Comparison of ENCODE assay signal across 8 cellular contexts in genomic region chr13:114068723-114069322, GRCh38.
DNase-seq lines count a peak whose midpoint lies in the region; ATAC-seq and TF ChIP-seq lines count a peak whose summit lies in the region.

No MANE protein-coding gene starts in this region.

- H3K27ac Mint-ChIP-seq in activated T-helper 2 cell treated with anti-CD3 and anti-CD28 coated beads, Interferon-gamma antibody, Interleukin-2, Interleukin-4, amounts not matched to agents 10 μg/mL and 5 μg/mL and 100 μg/mL, durations not matched to agents 14 hours and 24 hours and 36 hours = no peak overlapping the region

- no peak for TF ChIP-seq CTCF in fibroblast of mammary gland (conservative IDR thresholded peaks at IDR 0.05; ENCODE audit: control insufficient read depth, insufficient read depth, low read depth, low read length)

- H3K9me3 Mint-ChIP-seq in activated T-helper 2 cell treated with anti-CD3 and anti-CD28 coated beads, Interferon-gamma antibody, Interleukin-2, Interleukin-4, amounts not matched to agents 10 μg/mL and 5 μg/mL and 100 μg/mL, durations not matched to agents 14 hours and 24 hours and 36 hours = peaks cover 4% of the 10 kb centered on the region

- H3K4me1 Mint-ChIP-seq in activated T-helper 2 cell treated with anti-CD3 and anti-CD28 coated beads, Interferon-gamma antibody, Interleukin-2, Interleukin-4, amounts not matched to agents 10 μg/mL and 5 μg/mL and 100 μg/mL, durations not matched to agents 14 hours and 24 hours and 36 hours (ENCODE audit: low read depth) = peaks cover 42% of the 10 kb centered on the region

- no peak overlapping the region for H3K4me3 Mint-ChIP-seq in activated T-helper 2 cell treated with anti-CD3 and anti-CD28 coated beads, Interferon-gamma antibody, Interleukin-2, Interleukin-4, amounts not matched to agents 10 μg/mL and 5 μg/mL and 100 μg/mL, durations not matched to agents 14 hours and 24 hours and 36 hours (ENCODE audit: low read depth)

- H3K36me3 Mint-ChIP-seq in activated T-helper 2 cell treated with anti-CD3 and anti-CD28 coated beads, Interferon-gamma antibody, Interleukin-2, Interleukin-4, amounts not matched to agents 10 μg/mL and 5 μg/mL and 100 μg/mL, durations not matched to agents 14 hours and 24 hours and 36 hours (ENCODE audit: low read depth) = peaks cover 36% of the 10 kb centered on the region

- DNase-seq in EL (peak; percentile 79), RPMI7951 (ENCODE audit: low read depth) (peak; percentile 65), fibroblast of mammary gland (ENCODE audit: low read depth) (peak; percentile 85), pons (ENCODE audit: low spot score) (peak; percentile 54)
- no peak for DNase-seq in activated T-helper 2 cell treated with anti-CD3 and anti-CD28 coated beads, Interferon-gamma antibody, Interleukin-2, Interleukin-4, amounts not matched to agents 10 μg/mL and 5 μg/mL and 100 μg/mL, durations not matched to agents 14 hours and 24 hours and 36 hours (ENCODE audit: low spot score)
- no peak for DNase-seq in activated CD8-positive, alpha-beta memory T cell treated with anti-CD3 and anti-CD28 coated beads, Interleukin-2, amount 50 U/mL, for 48 hours

- ATAC-seq in GM21447 (IDR thresholded peaks at IDR 0.05; ENCODE audit: unreplicated experiment) (no peak), GM21576 (IDR thresholded peaks at IDR 0.05; ENCODE audit: unreplicated experiment) (no peak)

- intact Hi-C loops in activated T-helper 2 cell treated with anti-CD3 and anti-CD28 coated beads, Interferon-gamma antibody, Interleukin-2, Interleukin-4, amounts not matched to agents 10 μg/mL and 5 μg/mL and 100 μg/mL, durations not matched to agents 14 hours and 24 hours and 36 hours (cut with micrococcal nuclease) = loop anchor here (5.0 kb wide), 2 partner anchors 43 to 137 kb away; no protein-coding TSS in a partner anchor

- no peaks in the 10 kb centered on the region for H3K27me3 Mint-ChIP-seq in activated T-helper 2 cell treated with anti-CD3 and anti-CD28 coated beads, Interferon-gamma antibody, Interleukin-2, Interleukin-4, amounts not matched to agents 10 μg/mL and 5 μg/mL and 100 μg/mL, durations not matched to agents 14 hours and 24 hours and 36 hours (ENCODE audit: low read depth)

- no peak overlapping the region for H3K4me3 ChIP-seq in fibroblast of mammary gland (ENCODE audit: control insufficient read depth, low read depth, low read length)

Comparison
In these comparisons a context has a peak if more than half of its experiments do, and no peak if none do; other contexts are left out.
1. DNase-seq: peak in EL (single experiment), RPMI7951 (single experiment), fibroblast of mammary gland (single experiment) and pons (single experiment); none in activated T-helper 2 cell treated with anti-CD3 and anti-CD28 coated beads, Interferon-gamma antibody, Interleukin-2, Interleukin-4, amounts not matched to agents 10 μg/mL and 5 μg/mL and 100 μg/mL, durations not matched to agents 14 hours and 24 hours and 36 hours (single experiment) and activated CD8-positive, alpha-beta memory T cell treated with anti-CD3 and anti-CD28 coated beads, Interleukin-2, amount 50 U/mL, for 48 hours (single experiment).